Comparison of ENCODE assay signal across 9 cellular contexts in genomic region chr10:69639291-69640195, GRCh38. TPM values are rescaled to one million over a fixed set of nuclear protein-coding genes. Genes with fewer than 3 reads are reported as not detected.
DNase-seq lines count a peak whose midpoint lies in the region; ATAC-seq and TF ChIP-seq lines count a peak whose summit lies in the region.
"Had no signal": no experiment of that assay in that cellular context is flagged by ENCODE, and none has a peak within 500 bp of the region (broad histone marks: within the 10 kb centered on the region; RNA-seq: fewer than 3 reads in every experiment).

No MANE protein-coding gene starts in this region.

- H3K27ac ChIP-seq in colonic mucosa: no peak overlapping the region
- no peak overlapping the region for H3K27ac ChIP-seq in left lung
- H3K27ac ChIP-seq: BLaER1 treated with 17β-estradiol and CSF1 and Interleukin-3, amounts not matched to agents 10 nM and 100 nM had no signal

- peak; percentile 76 for ATAC-seq in left lung
- no peak for ATAC-seq in HG03469 (IDR thresholded peaks at IDR 0.05; ENCODE audit: unreplicated experiment)

- no peaks in the 10 kb centered on the region for H3K9me3 ChIP-seq in colonic mucosa
- no peaks in the 10 kb centered on the region for H3K9me3 ChIP-seq in left lung
- H3K9me3 ChIP-seq: BLaER1 treated with 17β-estradiol and CSF1 and Interleukin-3, amounts not matched to agents 10 nM and 100 nM had no signal

- H3K4me3 ChIP-seq in colonic mucosa (no peak overlapping the region), left lung (no peak overlapping the region)
- H3K4me3 ChIP-seq: BLaER1 treated with 17β-estradiol and CSF1 and Interleukin-3, amounts not matched to agents 10 nM and 100 nM had no signal

- H3K9ac ChIP-seq in colonic mucosa (ENCODE audit: low read depth in 2 of 2, low read length in 2 of 2): no peak overlapping the region

- intact Hi-C loops in colonic mucosa (cut with DNase I): loop anchor here (5.0 to 10.0 kb wide), 3 partner anchors 232 to 405 kb away; no protein-coding TSS in a partner anchor
- intact Hi-C loops in left lung (cut with DNase I): loop anchor here in 1 of 2 donors (2.0 to 10.0 kb wide), 3 partner anchors 125 to 275 kb away; partner anchors contain the start of gene TACR2

- DNase-seq in NCI-H2029 (lab: John Stamatoyannopoulos, UW) (peak; percentile 6), NCI-H2029 treated with DMSO at 0.1 percent for 48 hours (lab: John Stamatoyannopoulos, UW) (no peak), NCI-H146 (lab: John Stamatoyannopoulos, UW) (peak; percentile 63), colonic mucosa (peak; percentile 65), left lung (peak in 1 of 2 donors; percentile 54)
- peak; percentile 63 to 73 for DNase-seq in activated CD4-positive, alpha-beta T cell treated with anti-CD3 and anti-CD28 coated beads for 4 hours
- DNase-seq in stimulated activated CD4-positive, alpha-beta T cell treated with anti-CD3 and anti-CD28 coated beads, Interleukin-4, amount 100 ng/mL, for 24 hours: peak; percentile 75

- H3K4me1 ChIP-seq in colonic mucosa: no peaks in the 10 kb centered on the region
- no peaks in the 10 kb centered on the region for H3K4me1 ChIP-seq in left lung

- TF ChIP-seq CTCF in colonic mucosa (IDR thresholded peaks at IDR 0.05): peak; percentile 86
- peak; percentile 74 to 83 for TF ChIP-seq CTCF in left lung (IDR thresholded peaks at IDR 0.05)

- no peaks in the 10 kb centered on the region for H3K36me3 ChIP-seq in colonic mucosa
- no peaks in the 10 kb centered on the region for H3K36me3 ChIP-seq in left lung
- H3K36me3 ChIP-seq: BLaER1 treated with 17β-estradiol and CSF1 and Interleukin-3, amounts not matched to agents 10 nM and 100 nM had no signal

- H3K27me3 ChIP-seq in colonic mucosa (no peaks in the 10 kb centered on the region), left lung (peaks cover 0 to 10% of the 10 kb centered on the region in 2 donors)
- H3K27me3 ChIP-seq: BLaER1 treated with 17β-estradiol and CSF1 and Interleukin-3, amounts not matched to agents 10 nM and 100 nM had no signal

RNA-seq across cellular contexts. Expression of gene FAM241B, which starts 9.5 kb away (rescaled TPM):
- 1 to 10 TPM; 4.2 to 4.5 TPM for total RNA-seq in colonic mucosa
- 1 to 10 TPM; 9.3 to 9.6 TPM for total RNA-seq in left lung
